8 cellular contexts compared by ENCODE assay signal in genomic region chrX:75155830-75156525, GRCh38. TPM values are rescaled to one million over a fixed set of nuclear protein-coding genes. Genes with fewer than 3 reads are reported as not detected.
DNase-seq lines count a peak whose midpoint lies in the region; ATAC-seq and TF ChIP-seq lines count a peak whose summit lies in the region.

ABCB7 (minus strand) TSS chrX:75156283; CDS start chrX:75156272, 11 bp downstream.

- ATAC-seq in HG03457 (IDR thresholded peaks at IDR 0.05; ENCODE audit: unreplicated experiment), result peak; percentile 84
- ATAC-seq in right lobe of liver, result peak; percentile 93 to 98 (median 96)

- CTCF ChIA-PET in BJ (lab: Yijun Ruan, JAX), result no interaction called here

- H3K4me3 ChIP-seq in BJ (ENCODE audit: low read depth, low read length), result peak within 1 kb of the TSS; percentile 75
- H3K4me3 ChIP-seq in right lobe of liver, result peak within 1 kb of the TSS; percentile 42 to 67 (median 65)

- H3K27me3 ChIP-seq in BJ (ENCODE audit: control insufficient read depth, insufficient read depth, low read length) (no peaks in the 10 kb centered on the region), right lobe of liver (no peaks in the 10 kb centered on the region)

- 24% methylated on average over 24 of the region's 35 CpGs for WGBS in right lobe of liver (ENCODE audit: insufficient coverage, low coverage, low lambda C conversion rate, missing lambda C conversion rate)

- POLR2A ChIA-PET in BJ (lab: Charles Lee), result no interaction called here

- peak; percentile 40 for TF ChIP-seq POLR2A in right lobe of liver (IDR thresholded peaks at IDR 0.05)

- intact Hi-C loops in right lobe of liver (cut with DNase I), result no loop called here

- DNase-seq in BJ (ENCODE audit: low read depth) (peak; percentile 20), GM19238 (ENCODE audit: insufficient read length, low spot score) (peak; percentile 27), NCI-H526 (lab: John Stamatoyannopoulos, UW) (peak; percentile 67 to 80), ecto neural progenitor cell (ENCODE audit: low spot score) (peak; percentile 74), right lobe of liver (peak; percentile 37 to 76 (median 65))
- peak; percentile 30 to 39 for DNase-seq in activated CD4-positive, alpha-beta T cell treated with anti-CD3 and anti-CD28 coated beads, Interleukin-2, amount 50 U/mL, for 24 hours (ENCODE audit: low read depth in 1 of 2, low spot score in 1 of 2)
- DNase-seq in stimulated activated CD4-positive, alpha-beta T cell treated with anti-CD3 and anti-CD28 coated beads, Interleukin-4, amount 100 ng/mL, for 24 hours, result peak; percentile 62

- H3K9me3 ChIP-seq in right lobe of liver, result no peaks in the 10 kb centered on the region

- peaks cover 0 to 4% (median 0%) of the 10 kb centered on the region in 4 donors for H3K4me1 ChIP-seq in right lobe of liver

- no peaks in the 10 kb centered on the region for H3K36me3 ChIP-seq in BJ (ENCODE audit: control insufficient read depth, insufficient read depth, low read length)
- H3K36me3 ChIP-seq in right lobe of liver, result no peaks in the 10 kb centered on the region

- TF ChIP-seq CTCF in BJ (IDR thresholded peaks at IDR 0.05; ENCODE audit: insufficient read depth, low read depth, low read length) (peak; percentile 39), right lobe of liver (IDR thresholded peaks at IDR 0.05) (peak in 1 of 4 donors; percentile 17)

- H3K27ac ChIP-seq in right lobe of liver, result peak within 1 kb of the TSS; percentile 46 to 74 (median 58)

RNA-seq across cellular contexts. Expression of gene ABCB7, which starts in this region (rescaled TPM):
- 9.6 and 15.7 TPM in 2 replicates for polyA plus RNA-seq in BJ (2011; rRNA removed)
- polyA minus RNA-seq in BJ (2011; rRNA and poly(A)+ RNA removed), result 7.6 and 9.6 TPM in 2 replicates
- 10 to 100 TPM; 14.6 to 24.5 (median 19.8) TPM for total RNA-seq in right lobe of liver

Comparison
In these comparisons a context has a peak if more than half of its experiments do, and no peak if none do; other contexts are left out.
1. Peak in every context shown above with its lines: DNase-seq, ATAC-seq, H3K4me3 ChIP-seq and H3K27ac ChIP-seq.
2. DNase-seq: peak in every context shown above with its lines; median percentile 74 in ecto neural progenitor cell; 74 in NCI-H526; 65 in right lobe of liver; 62 in stimulated activated CD4-positive, alpha-beta T cell treated with anti-CD3 and anti-CD28 coated beads, Interleukin-4, amount 100 ng/mL, for 24 hours; 34 in activated CD4-positive, alpha-beta T cell treated with anti-CD3 and anti-CD28 coated beads, Interleukin-2, amount 50 U/mL, for 24 hours; 27 in GM19238; 20 in BJ.